19 cellular contexts compared by ENCODE assay signal in the genomic region with DNA sequence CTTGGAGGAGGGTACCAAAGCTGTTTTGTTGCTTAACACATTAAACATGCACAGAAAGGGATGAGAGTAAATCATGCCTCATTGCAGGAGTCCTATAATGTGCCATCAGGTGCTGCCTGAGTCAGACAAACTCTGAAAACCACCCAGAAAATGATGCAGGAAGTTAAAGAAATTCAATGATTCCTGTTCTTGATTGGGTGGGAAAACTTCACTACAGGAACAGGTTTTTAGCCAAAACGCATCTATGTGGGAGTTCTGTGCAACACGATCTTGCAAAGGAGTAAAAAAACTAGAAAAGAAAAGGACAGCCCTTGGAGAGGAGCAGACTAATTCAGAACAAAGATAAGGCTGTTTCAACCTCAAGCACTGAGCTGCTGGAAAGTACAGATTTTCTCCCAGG.
A peak's percentile ranks its signal among the peaks of the same experiment; 100 is the strongest.
DNase-seq lines count a peak whose midpoint lies in the region; ATAC-seq, FAIRE-seq and TF ChIP-seq lines count a peak whose summit lies in the region.
"Had no signal": no experiment of that assay in that cellular context is flagged by ENCODE, and none has a peak within 500 bp of the region (broad histone marks: within the 10 kb centered on the region; RNA-seq: fewer than 3 reads in every experiment).

No MANE protein-coding gene starts in this region.

- no peak for TF ChIP-seq CTCF in neural crest cell (conservative IDR thresholded peaks at IDR 0.05)

- FAIRE-seq in urothelium cell line (lab: Jason Lieb, UNC), result peak; percentile 23
- FAIRE-seq: A549, D721Med, G401.6, GM12891, HepG2, HTR-8/SVneo had no signal

- no peaks in the 10 kb centered on the region for H3K9me3 ChIP-seq in T-helper 17 cell (ENCODE audit: control insufficient read depth, low read length, poor library complexity, severe bottlenecking)
- H3K9me3 ChIP-seq: A549 had no signal

- no peaks in the 10 kb centered on the region for H3K36me3 Mint-ChIP-seq in neural crest cell (ENCODE audit: low read depth)
- no peaks in the 10 kb centered on the region for H3K36me3 Mint-ChIP-seq in T-helper 17 cell (ENCODE audit: low read depth)
- H3K36me3 Mint-ChIP-seq: CD14-positive monocyte; CD8-positive, alpha-beta T cell had no signal

- no peak for ATAC-seq in T-helper 17 cell
- ATAC-seq: A549; CD8-positive, alpha-beta T cell; HepG2 had no signal

- no peaks in the 10 kb centered on the region for H3K27me3 Mint-ChIP-seq in neural crest cell (ENCODE audit: low read depth)
- no peaks in the 10 kb centered on the region for H3K27me3 Mint-ChIP-seq in T-helper 17 cell

- H3K4me1 Mint-ChIP-seq in neural crest cell (peaks cover 10% of the 10 kb centered on the region), T-helper 17 cell (peaks cover 2% of the 10 kb centered on the region)
- H3K4me1 Mint-ChIP-seq: CD14-positive monocyte had no signal

- H3K27ac Mint-ChIP-seq in neural crest cell (ENCODE audit: unreplicated experiment) (peak overlapping the region; percentile 69), T-helper 17 cell (no peak overlapping the region)
- H3K27ac Mint-ChIP-seq: CD14-positive monocyte; CD8-positive, alpha-beta T cell had no signal

- DNase-seq in NCI-H69 (lab: John Stamatoyannopoulos, UW) (peak; percentile 78), inferior parietal cortex (ENCODE audit: extremely low spot score) (peak; percentile 55), neural crest cell (ENCODE audit: low read depth, low spot score) (no peak), urothelium cell line (ENCODE audit: low spot score) (no peak), putamen (ENCODE audit: low spot score) (no peak), T-helper 17 cell (no peak)
- no peak for DNase-seq in activated T-cell treated with anti-CD3 and anti-CD28 coated beads, Interleukin-2, amount 50 U/mL, for 48 hours
- DNase-seq: CD8-positive, alpha-beta T cell; COR-L47; DMS79 treated with DMSO at 0.1 percent for 48 hours; EL; H7 had no signal

- H3K4me3 Mint-ChIP-seq in neural crest cell (no peak overlapping the region), T-helper 17 cell (no peak overlapping the region)
- H3K4me3 Mint-ChIP-seq: CD14-positive monocyte; CD8-positive, alpha-beta T cell had no signal

- H3K9me3 Mint-ChIP-seq in neural crest cell, result peaks cover 3% of the 10 kb centered on the region
- H3K9me3 Mint-ChIP-seq: CD8-positive, alpha-beta T cell had no signal

Comparison
In these comparisons a context has a peak if more than half of its experiments do, and no peak if none do; other contexts are left out.
1. DNase-seq: peak in NCI-H69 (single experiment) and inferior parietal cortex (single experiment); none in neural crest cell (single experiment), urothelium cell line (single experiment), putamen (single experiment), T-helper 17 cell (0 of 3) and activated T-cell treated with anti-CD3 and anti-CD28 coated beads, Interleukin-2, amount 50 U/mL, for 48 hours (0 of 2).